Comparison of ENCODE assay signal across 11 cellular contexts in genomic region chr1:207421078-207421477, GRCh38. TPM values are rescaled to one million over a fixed set of nuclear protein-coding genes. Genes with fewer than 3 reads are reported as not detected.
"Had no signal": no experiment of that assay in that cellular context is flagged by ENCODE, and none has a peak within 500 bp of the region (broad histone marks: within the 10 kb centered on the region; RNA-seq: fewer than 3 reads in every experiment).

No MANE protein-coding gene starts in this region.

- H3K27ac ChIP-seq: GM23248 had no signal

- H2AFZ ChIP-seq: GM23248, GM23338 had no signal

- DNase-seq: GM23248, GOT3, H7, H9, HCEC 1CT, HFFc6 had no signal

- H3K9ac ChIP-seq: GM23248 had no signal

- H3K36me3 ChIP-seq: HAP-1 had no signal

- H3K4me1 ChIP-seq: HAP-1 had no signal

- ATAC-seq: GM23338, HCT116 had no signal

- H3K9me3 Mint-ChIP-seq: GM23338, H9, HFFc6 had no signal

- H3K9me3 ChIP-seq: HAP-1 had no signal

- H3K27ac Mint-ChIP-seq: GM23338, H9, HFFc6 had no signal

- FAIRE-seq: H1, H54 had no signal

- H3K4me3 ChIP-seq: GM23248, GM23338, HAP-1 had no signal

- H3K4me2 ChIP-seq: GM23338 had no signal

- H3K4me3 Mint-ChIP-seq: GM23338, H9, HFFc6 had no signal

RNA-seq across cellular contexts. Expression of gene CR2, which starts 33.0 kb away (rescaled TPM):
- total RNA-seq: GM23248, HFFc6 had no signal
- polyA plus RNA-seq: GM23248 had no signal
